In the genomic region with DNA sequence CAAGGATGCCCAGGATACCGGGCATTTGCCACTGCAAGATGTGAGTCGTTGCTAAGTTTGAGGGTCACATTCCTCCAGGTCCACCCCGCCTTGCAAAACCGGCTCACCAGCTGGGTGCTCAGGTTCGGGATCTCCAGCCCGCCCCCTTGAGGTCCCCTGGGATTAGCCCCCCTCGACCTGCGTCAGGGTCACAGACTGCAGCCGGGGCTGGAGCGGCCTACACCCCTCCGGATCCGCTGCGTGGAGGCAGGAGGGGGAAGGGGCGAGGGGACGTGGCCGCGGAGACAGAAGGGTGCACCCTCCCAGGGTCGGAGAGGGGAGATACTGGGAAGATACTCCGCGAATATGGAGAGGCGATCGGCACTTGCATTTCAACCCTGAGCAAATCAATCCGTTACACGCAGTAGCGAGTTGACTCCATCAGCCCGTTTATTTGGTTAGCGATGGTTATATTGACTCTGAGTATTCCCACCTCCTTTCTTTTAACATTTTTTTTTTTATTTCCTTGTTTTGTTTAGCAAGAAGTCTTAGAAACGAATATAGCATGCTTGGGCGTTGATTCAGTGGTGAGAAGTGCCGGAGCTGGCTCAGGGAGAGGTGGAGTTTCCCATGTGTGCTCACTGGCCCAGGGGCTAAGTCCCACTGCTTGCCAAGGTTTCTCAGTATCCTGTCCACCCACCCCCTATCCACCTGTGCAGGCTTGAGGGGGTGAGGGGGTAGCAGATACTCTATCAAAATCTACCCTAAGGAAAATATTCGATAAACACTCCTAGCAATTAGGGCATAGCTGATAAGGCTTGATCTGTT, we compare ENCODE assay signal across 8 cellular contexts. TPM values are rescaled to one million over a fixed set of nuclear protein-coding genes. Genes with fewer than 3 reads are reported as not detected.
DNase-seq lines count a peak whose midpoint lies in the region; ATAC-seq and TF ChIP-seq lines count a peak whose summit lies in the region.

No MANE protein-coding gene starts in this region.

- peak; percentile 25 for ATAC-seq in HG03025 (IDR thresholded peaks at IDR 0.05; ENCODE audit: low FRiP score, unreplicated experiment)

- BruUV-seq in OCI-LY7 (replicated peaks; lab: Mats Ljungman, UMichigan): no TSS peak

- no peaks in the 10 kb centered on the region for H3K9me2 ChIP-seq in OCI-LY7 (ENCODE audit: insufficient read depth, low read length)

- H3K27me3 ChIP-seq in AG04450 (ENCODE audit: control insufficient read depth, insufficient read depth, low read length): no peaks in the 10 kb centered on the region
- H3K27me3 ChIP-seq in adipocyte (replicated peaks; ENCODE audit: control insufficient read depth, insufficient read depth, low read length): no peaks in the 10 kb centered on the region
- H3K27me3 ChIP-seq in osteoblast (ENCODE audit: insufficient read depth, low read length): peaks cover 13% of the 10 kb centered on the region

- H3K9ac ChIP-seq in adipocyte (ENCODE audit: low read length): peak overlapping the region; percentile 93

- no peaks in the 10 kb centered on the region; the same call in 1 of the 2 replicates for H3K9me3 ChIP-seq in AG04450 (ENCODE audit: control insufficient read depth, insufficient read depth, low read length)
- H3K9me3 ChIP-seq in OCI-LY7 (ENCODE audit: low read length): no peaks in the 10 kb centered on the region
- no peaks in the 10 kb centered on the region for H3K9me3 ChIP-seq in adipocyte (ENCODE audit: control insufficient read depth, low read length)
- no peaks in the 10 kb centered on the region for H3K9me3 ChIP-seq in osteoblast (ENCODE audit: low read depth, low read length)

- in situ Hi-C loops in GM13977 (cut with MboI; ENCODE audit: low pct_unique_long_range_greater_than_20kb, low sequenced_read_pairs, unreplicated experiment): no loop called here

- H4K20me1 ChIP-seq in OCI-LY7 (ENCODE audit: insufficient read depth, low read length): peaks cover 10% of the 10 kb centered on the region; the same call in 1 of the 2 replicates
- peaks cover 2% of the 10 kb centered on the region for H4K20me1 ChIP-seq in osteoblast (ENCODE audit: insufficient read depth, low read length)

- peak overlapping the region; percentile 85 for H3K4me3 ChIP-seq in AG04450 (ENCODE audit: low read depth, low read length)
- H3K4me3 ChIP-seq in OCI-LY7 (ENCODE audit: low read depth, low read length, poor library complexity, severe bottlenecking): peak overlapping the region; percentile 86
- peak overlapping the region; percentile 94 for H3K4me3 ChIP-seq in adipocyte (ENCODE audit: low read length)
- H3K4me3 ChIP-seq in osteoblast (ENCODE audit: insufficient read depth, low read length): peak overlapping the region; percentile 87

- peak overlapping the region; percentile 85 for H3K4me2 ChIP-seq in OCI-LY7 (ENCODE audit: low read length)
- H3K4me2 ChIP-seq in osteoblast (ENCODE audit: insufficient read depth, low read length): peak overlapping the region; percentile 92

- DNase-seq in AG04450 (ENCODE audit: low read depth, low spot score) (no peak), GM13977 (ENCODE audit: low spot score) (peak; percentile 60), OCI-LY7 (ENCODE audit: low spot score) (peak; percentile 83), adipocyte (ENCODE audit: low read depth) (peak; percentile 70), cardiac septum (ENCODE audit: low spot score) (peak; percentile 83), osteoblast (ENCODE audit: insufficient read length, low spot score, missing footprints) (peak; percentile 96), SKM-1 (lab: John Stamatoyannopoulos, UW; ENCODE audit: unreplicated experiment) (no peak)

- H3K4me1 ChIP-seq in OCI-LY7 (ENCODE audit: insufficient read depth, low read length, poor library complexity, severe bottlenecking) (peaks cover 54% of the 10 kb centered on the region), adipocyte (ENCODE audit: control insufficient read depth, insufficient read depth, low read length) (peaks cover 14% of the 10 kb centered on the region), osteoblast (ENCODE audit: insufficient read depth, low read length) (peaks cover 23% of the 10 kb centered on the region)

- H3K27ac ChIP-seq in AG04450 (ENCODE audit: low read depth, low read length): peak overlapping the region; percentile 49
- peak overlapping the region; percentile 76 for H3K27ac ChIP-seq in OCI-LY7 (ENCODE audit: low read depth, low read length, poor library complexity, severe bottlenecking)
- H3K27ac ChIP-seq in osteoblast (ENCODE audit: low read depth, low read length): peak overlapping the region; percentile 79

- H3K79me2 ChIP-seq in OCI-LY7 (ENCODE audit: insufficient read depth, low read depth, low read length): peaks cover 64% of the 10 kb centered on the region
- H3K79me2 ChIP-seq in osteoblast (ENCODE audit: insufficient read depth, low read length): peaks cover 37% of the 10 kb centered on the region

- no peak overlapping the region for H2AFZ ChIP-seq in OCI-LY7 (ENCODE audit: low read length)
- H2AFZ ChIP-seq in osteoblast (ENCODE audit: low read length): peak overlapping the region; percentile 90

- POLR2A ChIA-PET in AG04450 (lab: Yijun Ruan, JAX): no interaction called here
- POLR2A ChIA-PET in OCI-LY7 (lab: Charles Lee): interaction anchor here (0.6 to 1.5 kb wide), 3 partner anchors 12 to 45 kb away, joined by 3 to 5 read pairs (median 5); no protein-coding TSS in a partner anchor

- intact Hi-C loops in OCI-LY7 (cut with micrococcal nuclease; ENCODE audit: unreplicated experiment): loop anchor here (2.0 to 5.0 kb wide), 3 partner anchors 26 to 67 kb away; partner anchors contain the start of gene IL10RB
- intact Hi-C loops in cardiac septum (cut with DNase I): no loop called here

- CTCF ChIA-PET in AG04450 (lab: Charles Lee) (no interaction called here), OCI-LY7 (lab: Charles Lee; ENCODE audit: unreplicated experiment) (no interaction called here)

- H3K36me3 ChIP-seq in OCI-LY7 (ENCODE audit: insufficient read depth, low read length) (peaks cover 50% of the 10 kb centered on the region), adipocyte (ENCODE audit: control insufficient read depth, insufficient read depth, low read length, severe bottlenecking) (no peaks in the 10 kb centered on the region), osteoblast (ENCODE audit: insufficient read depth, low read length) (no peaks in the 10 kb centered on the region)

- no peak for TF ChIP-seq CTCF in AG04450 (IDR thresholded peaks at IDR 0.05; ENCODE audit: low read depth, low read length)
- TF ChIP-seq CTCF in GM13977 (IDR thresholded peaks at IDR 0.05; ENCODE audit: extremely low read depth, insufficient read depth, missing control alignments): peak; percentile 36
- TF ChIP-seq CTCF in OCI-LY7 (conservative IDR thresholded peaks at IDR 0.05; ENCODE audit: low read length): peak; percentile 47; the same call in 1 of the 2 replicates
- TF ChIP-seq CTCF in osteoblast (IDR thresholded peaks at IDR 0.05; ENCODE audit: extremely low read depth, low read depth, low read length): no peak

RNA-seq across cellular contexts. Expression of gene IFNAR2, which starts 1.0 kb away (rescaled TPM):
- 28.7 and 30.8 TPM in 2 replicates for polyA plus RNA-seq in AG04450 (2011; rRNA removed)
- 10.9 and 18.5 TPM in 2 replicates for polyA minus RNA-seq in AG04450 (2011; rRNA and poly(A)+ RNA removed)
- 22.1 and 24.8 TPM in 2 replicates for total RNA-seq in OCI-LY7 (2014; rRNA removed; shearing (Covaris generic))
- 93.5 and 114 TPM in 2 replicates for total RNA-seq in OCI-LY7 (2022)
- 14.4 TPM for total RNA-seq in cardiac septum
- total RNA-seq in osteoblast: 4.0 and 5.3 TPM in 2 replicates

RNA-seq across cellular contexts. Expression of gene IL10RB, which starts 35.4 kb away (rescaled TPM):
- polyA plus RNA-seq in AG04450 (2011; rRNA removed): 42.7 and 46.4 TPM in 2 replicates
- 36.1 and 47.2 TPM in 2 replicates for polyA minus RNA-seq in AG04450 (2011; rRNA and poly(A)+ RNA removed)
- 44.3 and 48.0 TPM in 2 replicates for total RNA-seq in OCI-LY7 (2014; rRNA removed; shearing (Covaris generic))
- total RNA-seq in OCI-LY7 (2022): 48.3 and 54.5 TPM in 2 replicates
- 7.2 TPM for total RNA-seq in cardiac septum
- 44.9 and 52.7 TPM in 2 replicates for total RNA-seq in osteoblast

Comparison
In these comparisons a context has a peak if more than half of its experiments do, and no peak if none do; other contexts are left out.
1. DNase-seq: peak in GM13977 (single experiment), OCI-LY7 (single experiment), adipocyte (single experiment), cardiac septum (single experiment) and osteoblast (single experiment); none in AG04450 (single experiment) and SKM-1 (single experiment).
2. CTCF ChIP-seq: peak in GM13977 (single experiment) and OCI-LY7 (single experiment); none in AG04450 (single experiment) and osteoblast (single experiment).
3. Peak in every context shown above with its lines, with median percentiles within 50 percentile points of each other: H3K27ac ChIP-seq and H3K4me3 ChIP-seq.